ENCODE assay signal across 10 cellular contexts in the genomic region with DNA sequence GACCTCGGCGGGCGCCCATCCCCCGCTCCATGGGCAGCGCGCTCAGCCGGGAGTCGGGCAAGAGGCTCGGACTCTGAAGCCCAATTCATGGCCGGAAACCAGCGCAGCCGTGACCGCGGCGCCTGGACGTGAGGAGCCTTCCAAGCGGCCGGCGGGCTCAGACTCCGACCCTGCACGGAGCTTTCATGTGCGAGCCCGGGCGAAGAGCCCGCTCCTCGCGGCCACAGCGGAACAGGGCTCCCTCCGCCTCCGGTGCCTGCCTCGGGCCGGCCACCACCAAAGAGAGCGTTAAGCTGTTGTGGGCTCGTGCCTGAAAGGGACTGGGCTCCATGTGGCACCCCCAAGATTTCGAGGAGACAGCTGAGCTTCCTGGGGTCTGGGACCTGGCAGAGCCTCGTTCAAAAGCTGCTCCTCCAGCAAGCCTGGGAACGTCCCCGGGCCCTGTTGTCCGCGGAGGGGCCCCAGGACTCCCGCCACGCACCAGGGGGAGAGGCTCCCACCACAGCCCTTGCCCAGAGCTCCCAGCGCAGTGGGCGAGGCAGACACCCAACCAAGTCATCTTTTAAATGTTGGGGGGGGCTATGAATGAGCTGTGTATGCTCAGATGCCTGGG. TPM values are rescaled to one million over a fixed set of nuclear protein-coding genes. Genes with fewer than 3 reads are reported as not detected.
DNase-seq lines count a peak whose midpoint lies in the region; ATAC-seq, FAIRE-seq and TF ChIP-seq lines count a peak whose summit lies in the region.
"Had no signal": no experiment of that assay in that cellular context is flagged by ENCODE, and none has a peak within 500 bp of the region (broad histone marks: within the 10 kb centered on the region; RNA-seq: fewer than 3 reads in every experiment).

No MANE protein-coding gene starts in this region.

- no peaks in the 10 kb centered on the region for H3K79me2 ChIP-seq in HCT116 (ENCODE audit: insufficient read depth, low read length)

- no peak overlapping the region for H3K27ac Mint-ChIP-seq in dendritic cell treated with granulocyte-macrophage colony-stimulating factor and Interleukin-4, amounts not matched to agents 40 ng/mL and 50 ng/mL, for 4 days
- H3K27ac Mint-ChIP-seq in mesothelial cell of epicardium = no peak overlapping the region

- TF ChIP-seq CTCF in A549 (IDR thresholded peaks at IDR 0.05) = no peak
- no peak for TF ChIP-seq CTCF in HCT116 (IDR thresholded peaks at IDR 0.05 in 2 of 3, conservative IDR thresholded peaks at IDR 0.05 in 1 of 3; ENCODE audit: borderline replicate concordance in 1 of 3, insufficient read depth in 1 of 3, low read depth in 2 of 3, low read length in 2 of 3)
- TF ChIP-seq CTCF in mesothelial cell of epicardium (IDR thresholded peaks at IDR 0.05; ENCODE audit: unreplicated experiment) = no peak

- H3K4me3 ChIP-seq in A549 = peak overlapping the region; percentile 60; the same call in 2 of the 3 replicates
- no peak overlapping the region; a peak in 1 of 4 replicates for H3K4me3 ChIP-seq in HCT116 (replicated peaks in 1 of 2; ENCODE audit: low read depth in 1 of 2, low read length in 2 of 2)

- no peaks in the 10 kb centered on the region for H3K9me3 Mint-ChIP-seq in dendritic cell treated with granulocyte-macrophage colony-stimulating factor and Interleukin-4, amounts not matched to agents 40 ng/mL and 50 ng/mL, for 4 days
- H3K9me3 Mint-ChIP-seq in mesothelial cell of epicardium = no peaks in the 10 kb centered on the region

- no peaks in the 10 kb centered on the region for H3K36me3 Mint-ChIP-seq in dendritic cell treated with granulocyte-macrophage colony-stimulating factor and Interleukin-4, amounts not matched to agents 40 ng/mL and 50 ng/mL, for 4 days (ENCODE audit: low read depth)
- H3K36me3 Mint-ChIP-seq in mesothelial cell of epicardium = no peaks in the 10 kb centered on the region

- CTCF ChIA-PET in A549 (lab: Yijun Ruan, JAX) (interaction anchor here (3.9 kb wide), 1 partner anchor 10 kb away, joined by 24 read pairs; no protein-coding TSS in a partner anchor), HCT116 (lab: Charles Lee) (no interaction called here)

- POLR2A ChIA-PET in A549 (lab: Yijun Ruan, JAX) = interaction anchor here (1.7 kb wide), 1 partner anchor 33 kb away, joined by 5 read pairs; no protein-coding TSS in a partner anchor
- POLR2A ChIA-PET in HCT116 (lab: Charles Lee) = no interaction called here

- H2AFZ ChIP-seq in HCT116 (ENCODE audit: low read depth, low read length, poor library complexity, severe bottlenecking) = no peak overlapping the region

- no peak for FAIRE-seq in A549 (lab: Jason Lieb, UNC)

- H4K20me1 ChIP-seq in HCT116 (ENCODE audit: insufficient read depth) = no peaks in the 10 kb centered on the region

- H3K9ac ChIP-seq in HCT116 (ENCODE audit: low read length) = peak overlapping the region; percentile 40; the same call in 1 of the 2 replicates

- peak overlapping the region in 1 of 2 experiments; percentile 75; a peak in 1 of 6 replicates for H3K27ac ChIP-seq in A549
- peak overlapping the region; percentile 43; the same call in 1 of the 2 replicates for H3K27ac ChIP-seq in HCT116 (ENCODE audit: low read depth, low read length)

- WGBS in A549 (ENCODE audit: missing lambda C conversion rate) = 33% methylated on average over 13 of the region's 44 CpGs

- RAD21 ChIA-PET in HCT116 (lab: Charles Lee; ENCODE audit: low non-redundant PET in 1 of 2, low total read pairs in 2 of 2, uncharacterized antibody in 2 of 2, unreplicated experiment in 2 of 2) = no interaction called here

- no peak for TF ChIP-seq EP300 in A549 (IDR thresholded peaks at IDR 0.05)

- no peak for TF ChIP-seq RAD21 in A549 (conservative IDR thresholded peaks at IDR 0.05 in 1 of 2, IDR thresholded peaks at IDR 0.05 in 1 of 2)
- no peak for TF ChIP-seq RAD21 in HCT116 (IDR thresholded peaks at IDR 0.05; ENCODE audit: low read depth)

- H3K4me2 ChIP-seq in A549 (peak overlapping the region; percentile 99), HCT116 (ENCODE audit: low read length) (peak overlapping the region; percentile 87)

- H3K9me2 ChIP-seq in HCT116 (ENCODE audit: insufficient read depth) = no peaks in the 10 kb centered on the region

- H3K27me3 ChIP-seq in HCT116 (ENCODE audit: insufficient read depth, low read length) = no peaks in the 10 kb centered on the region

- intact Hi-C loops in HCT116 (cut with micrococcal nuclease) = no loop called here
- intact Hi-C loops in dendritic cell treated with granulocyte-macrophage colony-stimulating factor and Interleukin-4, amounts not matched to agents 40 ng/mL and 50 ng/mL, for 4 days (cut with micrococcal nuclease) = loop anchor here (10.0 kb wide), 1 partner anchor 193 kb away; no protein-coding TSS in a partner anchor

- TF ChIP-seq POLR2A in A549 (IDR thresholded peaks at IDR 0.05; ENCODE audit: low read length) (no peak), HCT116 (IDR thresholded peaks at IDR 0.05; ENCODE audit: borderline replicate concordance, extremely low read depth, insufficient read depth, insufficient read length) (no peak)

- no peaks in the 10 kb centered on the region for H3K36me3 ChIP-seq in HCT116 (ENCODE audit: control insufficient read depth in 1 of 2, insufficient read depth in 2 of 2, low read length in 2 of 2)

- H3K4me3 Mint-ChIP-seq in dendritic cell treated with granulocyte-macrophage colony-stimulating factor and Interleukin-4, amounts not matched to agents 40 ng/mL and 50 ng/mL, for 4 days = peak overlapping the region; percentile 49
- H3K4me3 Mint-ChIP-seq in mesothelial cell of epicardium = peak overlapping the region; percentile 22

- BruUV-seq in HCT116 (replicated peaks; lab: Mats Ljungman, UMichigan) = no TSS peak

- H3K4me1 ChIP-seq in A549 (peaks cover 8% of the 10 kb centered on the region), HCT116 (ENCODE audit: control insufficient read depth in 1 of 2, insufficient read depth in 2 of 2, low read length in 2 of 2) (peaks cover 6 to 14% of the 10 kb centered on the region in 2 experiments; a peak in 3 of 4 replicates)

- peaks cover 42% of the 10 kb centered on the region for H3K4me1 Mint-ChIP-seq in dendritic cell treated with granulocyte-macrophage colony-stimulating factor and Interleukin-4, amounts not matched to agents 40 ng/mL and 50 ng/mL, for 4 days (ENCODE audit: low read depth)
- peaks cover 17% of the 10 kb centered on the region for H3K4me1 Mint-ChIP-seq in mesothelial cell of epicardium

- H3K27me3 Mint-ChIP-seq in dendritic cell treated with granulocyte-macrophage colony-stimulating factor and Interleukin-4, amounts not matched to agents 40 ng/mL and 50 ng/mL, for 4 days = peaks cover 88% of the 10 kb centered on the region
- peaks cover 88% of the 10 kb centered on the region for H3K27me3 Mint-ChIP-seq in mesothelial cell of epicardium (ENCODE audit: low read depth)

- ATAC-seq in A549 (no peak), HCT116 (no peak), HG03571 (IDR thresholded peaks at IDR 0.05; ENCODE audit: unreplicated experiment) (no peak)

- DNase-seq in A549 (ENCODE audit: low read depth in 1 of 2, low spot score in 1 of 2) (no peak), HCT116 (ENCODE audit: low read depth, low spot score) (no peak), mesothelial cell of epicardium (ENCODE audit: low spot score in 2 of 2, unreplicated experiment in 2 of 2) (no peak)
- no peak for DNase-seq in stimulated activated naive CD4-positive, alpha-beta T cell (lab: John Stamatoyannopoulos, UW)
- no peak for DNase-seq in activated CD4-positive, alpha-beta T cell treated with anti-CD3 and anti-CD28 coated beads for 48 hours
- no peak for DNase-seq in activated CD4-positive, alpha-beta T cell treated with anti-CD3 and anti-CD28 coated beads for 4 hours
- DNase-seq: DND-41 had no signal

- H3K9me3 ChIP-seq in A549 (no peaks in the 10 kb centered on the region), HCT116 (ENCODE audit: control insufficient read depth in 1 of 2, insufficient read depth in 1 of 2, low read depth in 1 of 2, low read length in 2 of 2) (no peaks in the 10 kb centered on the region)

TF ChIP-seq in A549, 52 proteins besides CTCF, POLR2A, EP300 and RAD21 (continues in another document):
- no peak for TF ChIP-seq ZNF302 (CRISPR knock-in tag; IDR thresholded peaks at IDR 0.05)
- no peak for TF ChIP-seq USF2 (IDR thresholded peaks at IDR 0.05)
- TF ChIP-seq SREBF2 (IDR thresholded peaks at IDR 0.05) = no peak
- no peak for TF ChIP-seq RNF2 (IDR thresholded peaks at IDR 0.05; ENCODE audit: borderline replicate concordance, low read depth)

TF ChIP-seq in HCT116, 20 proteins besides CTCF, POLR2A, EP300 and RAD21 (continues in another document):
- TF ChIP-seq ZBTB33 (IDR thresholded peaks at IDR 0.05; ENCODE audit: extremely low read depth, insufficient replicate concordance, low read length) = no peak
- no peak for TF ChIP-seq EGR1 (IDR thresholded peaks at IDR 0.05; ENCODE audit: low read depth)
- no peak for TF ChIP-seq SIN3A (IDR thresholded peaks at IDR 0.05; ENCODE audit: low read depth)
- no peak for TF ChIP-seq CEBPB (IDR thresholded peaks at IDR 0.05; ENCODE audit: low read depth)
- no peak for TF ChIP-seq EZH2phosphoT487 (IDR thresholded peaks at IDR 0.05; ENCODE audit: borderline replicate concordance)
- TF ChIP-seq JUND (IDR thresholded peaks at IDR 0.05) = no peak
- no peak for TF ChIP-seq ELF1 (IDR thresholded peaks at IDR 0.05; ENCODE audit: borderline replicate concordance, low read depth)
- no peak for TF ChIP-seq SP1 (IDR thresholded peaks at IDR 0.05; ENCODE audit: low read depth)
- TF ChIP-seq ZFX (IDR thresholded peaks at IDR 0.05) = no peak

RNA-seq across cellular contexts. Expression of gene GRID1, which starts 0.8 kb away (rescaled TPM):
- polyA plus RNA-seq in A549 (2011; rRNA removed) (0.30 and 0.49 TPM in 2 replicates), A549 (2017; fragmentation: RNase III; extraction: RNeasy Plus Mini Kit Qiagen cat#74134 plus additional on column Dnase treatment) (0.10 to 0.14 TPM (median 0.12 TPM) in 3 replicates)
- 0.25 and 0.40 TPM in 2 replicates for polyA plus RNA-seq in A549 (2012; cell fraction: cytosol; rRNA removed)
- polyA plus RNA-seq in A549 (2012; cell fraction: nucleus; rRNA removed) = 0.35 and 0.43 TPM in 2 replicates
- polyA minus RNA-seq in A549 (2011; rRNA and poly(A)+ RNA removed) = 1.2 and 1.5 TPM in 2 replicates
- total RNA-seq in HCT116 (2021; ENCODE audit: unreplicated experiment) (5.6 TPM), mesothelial cell of epicardium (0.11 to 0.54 TPM (median 0.22 TPM) in 3 replicates)
- polyA plus RNA-seq in HCT116 (2012) = 4.8 and 5.0 TPM in 2 replicates
- total RNA-seq: T-helper 2 cell treated with Interferon-gamma antibody and Interleukin-4, amounts not matched to agents 100 ng/mL and 5 ng/mL, for 36 hours had no signal
